ENCODE assay signal across 26 cellular contexts in the genomic region with DNA sequence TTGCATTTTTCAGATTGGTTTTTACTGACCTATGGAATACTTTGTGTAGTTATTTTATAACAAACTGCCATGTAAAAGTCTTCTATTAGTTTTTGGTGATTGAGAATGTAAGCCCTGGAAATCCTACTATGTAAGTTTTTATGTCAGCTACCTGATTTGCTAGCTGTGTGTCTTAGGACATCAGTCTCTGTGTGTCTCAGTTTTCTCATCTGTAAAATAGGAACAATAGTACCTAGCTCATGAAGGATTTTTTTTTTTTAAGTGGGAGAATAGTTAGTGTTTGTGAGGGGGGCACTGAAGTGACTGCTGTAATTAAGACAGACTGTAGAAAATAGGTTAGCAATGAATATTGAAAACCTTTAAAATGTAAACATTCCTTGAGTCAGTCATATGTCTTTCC.
"Had no signal": no experiment of that assay in that cellular context is flagged by ENCODE, and none has a peak within 500 bp of the region (broad histone marks: within the 10 kb centered on the region; RNA-seq: fewer than 3 reads in every experiment).

No MANE protein-coding gene starts in this region.

- H3K27me3 ChIP-seq: hepatocyte, neural progenitor cell, neutrophil, ovary, right atrium auricular region, stomach, testis, thyroid gland, transverse colon, upper lobe of left lung, vagina had no signal

- H3K4me1 ChIP-seq: left ventricle myocardium inferior, neural progenitor cell, right atrium auricular region, testis, thyroid gland, transverse colon, vagina had no signal

- H3K4me3 ChIP-seq: hepatocyte, left ventricle myocardium inferior, lung, neural progenitor cell, ovary, right atrium auricular region, skin epidermis, stomach, testis, thyroid gland, transverse colon, upper lobe of left lung, vagina had no signal

- H3K4me3 Mint-ChIP-seq: natural killer cell; nephron progenitor cell; neural progenitor cell; stimulated activated naive B cell treated with anti-CD40 and anti-IgM and Interleukin-4, amounts not matched to agents 10 μg/mL and 1 μg/mL and 100 μg/mL, for 72 hours had no signal

- H3K9me3 Mint-ChIP-seq: natural killer cell; nephron progenitor cell; neural progenitor cell; stimulated activated naive B cell treated with anti-CD40 and anti-IgM and Interleukin-4, amounts not matched to agents 10 μg/mL and 1 μg/mL and 100 μg/mL, for 72 hours had no signal

- H3K27me3 Mint-ChIP-seq: progenitor cell of endocrine pancreas; stimulated activated naive B cell treated with anti-CD40 and anti-IgM and Interleukin-4, amounts not matched to agents 10 μg/mL and 1 μg/mL and 100 μg/mL, for 72 hours had no signal

- DNase-seq: islet precursor cell; left ventricle myocardium inferior; natural killer cell; nephron progenitor cell; occipital lobe; ovary; stimulated activated CD4-positive, alpha-beta T cell treated with anti-CD3 and anti-CD28 coated beads, Interleukin-12 subunit alpha, Interleukin-12 subunit beta, amount 100 ng/mL, for 4 hours; stimulated activated CD4-positive, alpha-beta T cell treated with anti-CD3 and anti-CD28 coated beads, Interleukin-15, amount 100 ng/mL, for 24 hours; stimulated activated CD4-positive, alpha-beta T cell treated with anti-CD3 and anti-CD28 coated beads, Interleukin-2, amount 100 ng/mL, for 24 hours; stimulated activated CD4-positive, alpha-beta T cell treated with anti-CD3 and anti-CD28 coated beads, Interleukin-4, amount 100 ng/mL, for 1 hour; stimulated activated naive B cell treated with anti-CD40 and anti-IgM and Interleukin-4, amounts not matched to agents 10 μg/mL and 1 μg/mL and 100 μg/mL, for 72 hours; stimulated activated naive CD8-positive, alpha-beta T cell treated with anti-CD3 and anti-CD28 coated beads, Interleukin-15, Interleukin-2, amounts not matched to agents 100 U/mL and 50 U/mL, for 24 hours; stomach; testis; thyroid gland; transverse colon; upper lobe of left lung had no signal

- H3K27ac Mint-ChIP-seq: neural progenitor cell; progenitor cell of endocrine pancreas; stimulated activated naive B cell treated with anti-CD40 and anti-IgM and Interleukin-4, amounts not matched to agents 10 μg/mL and 1 μg/mL and 100 μg/mL, for 72 hours had no signal

- H3K9me3 ChIP-seq: left ventricle myocardium inferior, neutrophil, ovary, right atrium auricular region, stomach, testis, thyroid gland, transverse colon, upper lobe of left lung, vagina had no signal

- H3K36me3 Mint-ChIP-seq: natural killer cell had no signal

- ATAC-seq: natural killer cell; sciatic nerve; stimulated activated naive B cell treated with anti-CD40 and anti-IgM and Interleukin-4, amounts not matched to agents 10 μg/mL and 1 μg/mL and 100 μg/mL, for 72 hours; stimulated activated naive CD8-positive, alpha-beta T cell treated with anti-CD3 and anti-CD28 coated beads, Interleukin-15, Interleukin-2, amounts not matched to agents 100 U/mL and 50 U/mL, for 24 hours had no signal

- H3K4me1 Mint-ChIP-seq: neural progenitor cell had no signal

- H3K9ac ChIP-seq: neural progenitor cell had no signal

- H3K4me2 ChIP-seq: hepatocyte, neural progenitor cell had no signal

- H3K36me3 ChIP-seq: ovary, right atrium auricular region, thyroid gland, transverse colon, upper lobe of left lung, vagina had no signal

- H3K27ac ChIP-seq: hepatocyte, left ventricle myocardium inferior, neural progenitor cell, neutrophil, ovary, right atrium auricular region, skin epidermis, stomach, testis, thyroid gland, transverse colon, upper lobe of left lung, vagina had no signal

- H2AFZ ChIP-seq: hepatocyte, neural progenitor cell had no signal
